Comparison of ENCODE assay signal across 1 cellular context in the genomic region with DNA sequence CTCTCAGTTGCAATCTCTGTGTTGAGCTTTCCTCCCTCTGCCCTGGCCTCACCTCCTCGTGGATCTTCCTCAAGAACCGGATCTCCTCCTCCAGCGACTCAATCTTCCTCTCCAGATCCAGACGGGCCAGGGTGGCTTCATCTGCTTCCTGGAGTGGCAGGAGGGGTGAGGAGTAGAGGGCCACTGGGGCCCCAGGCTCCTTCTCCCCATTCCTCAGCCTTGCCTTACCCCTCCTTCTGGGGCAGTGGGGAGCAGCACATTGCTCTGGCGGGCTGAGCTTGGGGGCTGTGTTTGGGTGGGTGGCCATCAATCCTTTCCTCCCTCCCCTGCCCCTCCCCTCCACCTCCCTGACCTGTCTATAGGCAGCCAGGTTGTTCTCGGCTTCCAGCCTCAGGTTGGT.
TF ChIP-seq lines count a peak whose summit lies in the region.

No MANE protein-coding gene starts in this region.

TF ChIP-seq in H1, 55 proteins besides CTCF, POLR2A, EP300 and RAD21:
- TF ChIP-seq HDAC2 (IDR thresholded peaks at IDR 0.05; ENCODE audit: borderline replicate concordance in 1 of 2, low read depth in 2 of 2, low read length in 2 of 2) (no peak), ASH2L (IDR thresholded peaks at IDR 0.05; ENCODE audit: low read length) (no peak), NRF1 (IDR thresholded peaks at IDR 0.05; ENCODE audit: low read depth, low read length) (no peak), CBX5 (IDR thresholded peaks at IDR 0.05; ENCODE audit: low read depth, low read length) (no peak), SAP30 (IDR thresholded peaks at IDR 0.05; ENCODE audit: insufficient read depth, insufficient replicate concordance, low read length) (no peak), KDM4A (IDR thresholded peaks at IDR 0.05; ENCODE audit: low read depth, low read length, severe bottlenecking) (no peak), TAF7 (optimal IDR thresholded peaks at IDR 0.05; ENCODE audit: borderline replicate concordance, low read depth, low read length) (no peak), YY1 (IDR thresholded peaks at IDR 0.05; ENCODE audit: low read depth, low read length) (no peak), SP2 (IDR thresholded peaks at IDR 0.05; ENCODE audit: low read length) (no peak), TAF1 (IDR thresholded peaks at IDR 0.05; ENCODE audit: low read depth, low read length) (no peak), PHF8 (conservative IDR thresholded peaks at IDR 0.05; ENCODE audit: low read depth, low read length) (no peak), SP4 (IDR thresholded peaks at IDR 0.05; ENCODE audit: low read length) (no peak), SIRT6 (IDR thresholded peaks at IDR 0.05; ENCODE audit: low read length) (no peak), SRF (IDR thresholded peaks at IDR 0.05; ENCODE audit: low read depth, low read length) (no peak), SIN3A (conservative IDR thresholded peaks at IDR 0.05 in 1 of 2, IDR thresholded peaks at IDR 0.05 in 1 of 2; ENCODE audit: low read depth in 1 of 2, low read length in 2 of 2) (no peak), SP1 (IDR thresholded peaks at IDR 0.05; ENCODE audit: low read depth, low read length) (no peak), BCL11A (IDR thresholded peaks at IDR 0.05; ENCODE audit: low read depth in 2 of 2, low read length in 2 of 2) (no peak)
- TF ChIP-seq, protein P1, sequence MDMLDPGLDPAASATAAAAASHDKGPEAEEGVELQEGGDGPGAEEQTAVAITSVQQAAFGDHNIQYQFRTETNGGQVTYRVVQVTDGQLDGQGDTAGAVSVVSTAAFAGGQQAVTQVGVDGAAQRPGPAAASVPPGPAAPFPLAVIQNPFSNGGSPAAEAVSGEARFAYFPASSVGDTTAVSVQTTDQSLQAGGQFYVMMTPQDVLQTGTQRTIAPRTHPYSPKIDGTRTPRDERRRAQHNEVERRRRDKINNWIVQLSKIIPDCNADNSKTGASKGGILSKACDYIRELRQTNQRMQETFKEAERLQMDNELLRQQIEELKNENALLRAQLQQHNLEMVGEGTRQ (IDR thresholded peaks at IDR 0.05; ENCODE audit: low read length) = no peak
- TF ChIP-seq, protein P2, sequence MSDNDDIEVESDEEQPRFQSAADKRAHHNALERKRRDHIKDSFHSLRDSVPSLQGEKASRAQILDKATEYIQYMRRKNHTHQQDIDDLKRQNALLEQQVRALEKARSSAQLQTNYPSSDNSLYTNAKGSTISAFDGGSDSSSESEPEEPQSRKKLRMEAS (IDR thresholded peaks at IDR 0.05) = no peak
- TF ChIP-seq, protein P3, sequence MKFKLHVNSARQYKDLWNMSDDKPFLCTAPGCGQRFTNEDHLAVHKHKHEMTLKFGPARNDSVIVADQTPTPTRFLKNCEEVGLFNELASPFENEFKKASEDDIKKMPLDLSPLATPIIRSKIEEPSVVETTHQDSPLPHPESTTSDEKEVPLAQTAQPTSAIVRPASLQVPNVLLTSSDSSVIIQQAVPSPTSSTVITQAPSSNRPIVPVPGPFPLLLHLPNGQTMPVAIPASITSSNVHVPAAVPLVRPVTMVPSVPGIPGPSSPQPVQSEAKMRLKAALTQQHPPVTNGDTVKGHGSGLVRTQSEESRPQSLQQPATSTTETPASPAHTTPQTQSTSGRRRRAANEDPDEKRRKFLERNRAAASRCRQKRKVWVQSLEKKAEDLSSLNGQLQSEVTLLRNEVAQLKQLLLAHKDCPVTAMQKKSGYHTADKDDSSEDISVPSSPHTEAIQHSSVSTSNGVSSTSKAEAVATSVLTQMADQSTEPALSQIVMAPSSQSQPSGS (IDR thresholded peaks at IDR 0.05; ENCODE audit: low read length) = no peak
